Comparison of ENCODE assay signal across 12 cellular contexts in genomic region chr20:19699132-19699971, GRCh38. TPM values are rescaled to one million over a fixed set of nuclear protein-coding genes. Genes with fewer than 3 reads are reported as not detected.
DNase-seq lines count a peak whose midpoint lies in the region; ATAC-seq and TF ChIP-seq lines count a peak whose summit lies in the region.
"Had no signal": no experiment of that assay in that cellular context is flagged by ENCODE, and none has a peak within 500 bp of the region (broad histone marks: within the 10 kb centered on the region; RNA-seq: fewer than 3 reads in every experiment).

No MANE protein-coding gene starts in this region.

- DNase-seq in DMS53 (lab: John Stamatoyannopoulos, UW): peak; percentile 35
- DNase-seq in DMS53 treated with DMSO at 0.1 percent for 48 hours (lab: John Stamatoyannopoulos, UW; ENCODE audit: unreplicated experiment): no peak
- DNase-seq in SW480 (ENCODE audit: low spot score): peak; percentile 62
- DNase-seq in foreskin melanocyte: peak; percentile 75
- DNase-seq in superior temporal gyrus (ENCODE audit: extremely low spot score): peak; percentile 73
- no peak for DNase-seq in effector CD4-positive, alpha-beta T cell
- DNase-seq in testis: no peak
- DNase-seq: activated CD4-positive, alpha-beta T cell treated with anti-CD3 and anti-CD28 coated beads, Interleukin-2, amount 50 U/mL, for 1 hour; NCI-H2029 had no signal

- 84 to 96% methylated on average over 3 to 4 of the region's 4 CpGs for WGBS in testis, 2 donors

- no peaks in the 10 kb centered on the region for H3K9me3 ChIP-seq in testis
- H3K9me3 ChIP-seq: suprapubic skin had no signal

- no peak overlapping the region for H3K27ac ChIP-seq in testis
- H3K27ac ChIP-seq: 22Rv1, suprapubic skin had no signal

- no peaks in the 10 kb centered on the region for H3K4me1 ChIP-seq in testis
- H3K4me1 ChIP-seq: suprapubic skin had no signal

- no peak for ATAC-seq in HG03457 (IDR thresholded peaks at IDR 0.05; ENCODE audit: unreplicated experiment)

- intact Hi-C loops in testis (cut with DNase I; ENCODE audit: low total_unique reads): loop anchor here (10.0 kb wide), 1 partner anchor 305 kb away; no protein-coding TSS in a partner anchor

- no peak for TF ChIP-seq CTCF in testis (IDR thresholded peaks at IDR 0.05)

- TF ChIP-seq POLR2A in testis (IDR thresholded peaks at IDR 0.05): no peak

- no peak overlapping the region for H3K4me3 ChIP-seq in testis
- H3K4me3 ChIP-seq: suprapubic skin had no signal

- no peaks in the 10 kb centered on the region for H3K36me3 ChIP-seq in testis (ENCODE audit: low read depth, missing control alignments)
- H3K36me3 ChIP-seq: suprapubic skin had no signal

- H3K27me3 ChIP-seq in testis: no peaks in the 10 kb centered on the region
- H3K27me3 ChIP-seq: suprapubic skin had no signal

RNA-seq across cellular contexts. Expression of gene RIN2, which starts 58.7 kb away (rescaled TPM):
- total RNA-seq in testis: 10 to 100 TPM; 16.0 to 29.2 TPM
- polyA plus RNA-seq in testis (ENCODE audit: insufficient read depth, low read depth, low replicate concordance): 9.1 TPM

Comparison
In these comparisons a context has a peak if more than half of its experiments do, and no peak if none do; other contexts are left out.
1. DNase-seq: peak in DMS53 (single experiment), SW480 (single experiment), foreskin melanocyte (single experiment) and superior temporal gyrus (single experiment); none in DMS53 treated with DMSO at 0.1 percent for 48 hours (single experiment), effector CD4-positive, alpha-beta T cell (single experiment) and testis (single experiment).